Comparison of ENCODE assay signal across 2 cellular contexts in genomic region chr5:150905312-150905683, GRCh38.
A peak's percentile ranks its signal among the peaks of the same experiment; 100 is the strongest.
TF ChIP-seq lines count a peak whose summit lies in the region.

No MANE protein-coding gene starts in this region.

TF ChIP-seq in IMR-90, 13 proteins besides CTCF, POLR2A, EP300 and RAD21:
- no peak for TF ChIP-seq CEBPB (IDR thresholded peaks at IDR 0.05; ENCODE audit: low read depth, low read length)
- TF ChIP-seq RCOR1 (IDR thresholded peaks at IDR 0.05; ENCODE audit: insufficient replicate concordance, low read length): no peak
- no peak for TF ChIP-seq RFX5 (IDR thresholded peaks at IDR 0.05; ENCODE audit: low read depth, low read length)
- TF ChIP-seq MAFK (IDR thresholded peaks at IDR 0.05; ENCODE audit: low read depth, low read length): no peak
- no peak for TF ChIP-seq CHD1 (IDR thresholded peaks at IDR 0.05; ENCODE audit: low read depth, low read length)
- TF ChIP-seq BHLHE40 (IDR thresholded peaks at IDR 0.05; ENCODE audit: low read depth, low read length): no peak

TF ChIP-seq in HepG2, 621 proteins besides CTCF, POLR2A, EP300 and RAD21:
- TF ChIP-seq CREM (IDR thresholded peaks at IDR 0.05) (no peak), CREM (CRISPR knock-in tag; IDR thresholded peaks at IDR 0.05) (no peak), SNAPC2 (CRISPR knock-in tag; IDR thresholded peaks at IDR 0.05) (0 out of 2 replicates have a peak, but pooled peaks have one; percentile 32)
TF ChIP-seq in HepG2: peak in this region for 1.
